In genomic region chrX:48475295-48475694, GRCh38 we compare ENCODE assay signal across 8 cellular contexts. TPM values are rescaled to one million over a fixed set of nuclear protein-coding genes. Genes with fewer than 3 reads are reported as not detected.
DNase-seq lines count a peak whose midpoint lies in the region; ATAC-seq and TF ChIP-seq lines count a peak whose summit lies in the region.

No MANE protein-coding gene starts in this region.

- H4K20me1 ChIP-seq in Loucy (ENCODE audit: insufficient read depth, low read length, poor library complexity, severe bottlenecking), result no peaks in the 10 kb centered on the region

- H3K27me3 ChIP-seq in CD4-positive, CD25-positive, alpha-beta regulatory T cell (ENCODE audit: control insufficient read depth, insufficient read depth, low read length), result no peaks in the 10 kb centered on the region
- no peaks in the 10 kb centered on the region for H3K27me3 ChIP-seq in Loucy (ENCODE audit: insufficient read depth, low read length, poor library complexity, severe bottlenecking)

- peak overlapping the region; percentile 84 for H3K4me3 ChIP-seq in CD4-positive, CD25-positive, alpha-beta regulatory T cell (ENCODE audit: low read depth, low read length)
- H3K4me3 ChIP-seq in Loucy (ENCODE audit: low read length, poor library complexity, severe bottlenecking) (peak overlapping the region; percentile 84), choroid plexus epithelial cell (ENCODE audit: low read depth, low read length) (peak overlapping the region; percentile 80)

- H3K27me3 Mint-ChIP-seq in CD4-positive, CD25-positive, alpha-beta regulatory T cell, result no peaks in the 10 kb centered on the region
- H3K27me3 Mint-ChIP-seq in natural killer cell treated with Interleukin-12 subunit alpha and Interleukin-12 subunit beta and Interleukin-15 and Interleukin-18, amount 100 ng/mL, for 72 hours, result peaks cover 0 to 3% of the 10 kb centered on the region in 2 donors

- H3K9me3 Mint-ChIP-seq in CD4-positive, CD25-positive, alpha-beta regulatory T cell, result no peaks in the 10 kb centered on the region
- H3K9me3 Mint-ChIP-seq in natural killer cell treated with Interleukin-12 subunit alpha and Interleukin-12 subunit beta and Interleukin-15 and Interleukin-18, amount 100 ng/mL, for 72 hours, result no peaks in the 10 kb centered on the region

- H3F3A ChIP-seq in Loucy (ENCODE audit: low read depth), result no peaks in the 10 kb centered on the region

- TF ChIP-seq CTCF in Loucy (conservative IDR thresholded peaks at IDR 0.05; ENCODE audit: low read length), result no peak
- TF ChIP-seq CTCF in choroid plexus epithelial cell (conservative IDR thresholded peaks at IDR 0.05; ENCODE audit: low read depth, low read length), result no peak

- H3K4me1 ChIP-seq in CD4-positive, CD25-positive, alpha-beta regulatory T cell (ENCODE audit: control insufficient read depth, insufficient read depth, low read length, poor library complexity, severe bottlenecking), result peaks cover 16% of the 10 kb centered on the region
- H3K4me1 ChIP-seq in Loucy (ENCODE audit: insufficient read depth, low read length, poor library complexity, severe bottlenecking), result peaks cover 11% of the 10 kb centered on the region

- peak overlapping the region; percentile 86 for H2AFZ ChIP-seq in Loucy (ENCODE audit: low read length)

- H3K4me2 ChIP-seq in Loucy (ENCODE audit: low read depth, low read length, poor library complexity, severe bottlenecking), result peak overlapping the region; percentile 72

- H3K36me3 Mint-ChIP-seq in CD4-positive, CD25-positive, alpha-beta regulatory T cell, result peaks cover 5% of the 10 kb centered on the region
- H3K36me3 Mint-ChIP-seq in natural killer cell treated with Interleukin-12 subunit alpha and Interleukin-12 subunit beta and Interleukin-15 and Interleukin-18, amount 100 ng/mL, for 72 hours, result peaks cover 10% of the 10 kb centered on the region

- H3K9me3 ChIP-seq in CD4-positive, CD25-positive, alpha-beta regulatory T cell (ENCODE audit: control insufficient read depth in 2 of 2, low read length in 2 of 2), result no peaks in the 10 kb centered on the region
- H3K9me3 ChIP-seq in Loucy (ENCODE audit: insufficient read depth, low read depth, low read length), result no peaks in the 10 kb centered on the region

- H3K27ac Mint-ChIP-seq in CD4-positive, CD25-positive, alpha-beta regulatory T cell, result peak overlapping the region; percentile 95 to 96 (median 95)
- H3K27ac Mint-ChIP-seq in natural killer cell treated with Interleukin-12 subunit alpha and Interleukin-12 subunit beta and Interleukin-15 and Interleukin-18, amount 100 ng/mL, for 72 hours, result peak overlapping the region; percentile 90 to 94

- H3K4me3 Mint-ChIP-seq in CD4-positive, CD25-positive, alpha-beta regulatory T cell, result peak overlapping the region; percentile 83 to 91 (median 90)
- peak overlapping the region; percentile 96 for H3K4me3 Mint-ChIP-seq in natural killer cell treated with Interleukin-12 subunit alpha and Interleukin-12 subunit beta and Interleukin-15 and Interleukin-18, amount 100 ng/mL, for 72 hours

- no peaks in the 10 kb centered on the region for H3K9me2 ChIP-seq in Loucy (replicated peaks; ENCODE audit: low read depth, low read length)

- H3K36me3 ChIP-seq in CD4-positive, CD25-positive, alpha-beta regulatory T cell (ENCODE audit: control insufficient read depth, insufficient read depth, low read length), result no peaks in the 10 kb centered on the region
- H3K36me3 ChIP-seq in Loucy (ENCODE audit: insufficient read depth, low read length), result no peaks in the 10 kb centered on the region

- peaks cover 5 to 31% (median 16%) of the 10 kb centered on the region in 4 donors for H3K4me1 Mint-ChIP-seq in CD4-positive, CD25-positive, alpha-beta regulatory T cell
- H3K4me1 Mint-ChIP-seq in natural killer cell treated with Interleukin-12 subunit alpha and Interleukin-12 subunit beta and Interleukin-15 and Interleukin-18, amount 100 ng/mL, for 72 hours (ENCODE audit: low read depth in 2 of 2), result peaks cover 27 to 28% of the 10 kb centered on the region in 2 donors

- peak overlapping the region; percentile 88 for H3K9ac ChIP-seq in Loucy (ENCODE audit: low read depth, low read length, poor library complexity, severe bottlenecking)

- peak in 1 of 3 donors; percentile 11 for DNase-seq in CD4-positive, CD25-positive, alpha-beta regulatory T cell
- DNase-seq in choroid plexus epithelial cell (ENCODE audit: low read depth), result no peak
- DNase-seq in natural killer cell treated with Interleukin-12 subunit alpha and Interleukin-12 subunit beta and Interleukin-15 and Interleukin-18, amount 100 ng/mL, for 72 hours (ENCODE audit: low spot score), result no peak
- DNase-seq in kidney glomerular epithelial cell (lab: John Stamatoyannopoulos, UW), result no peak
- DNase-seq in ecto neural progenitor cell (ENCODE audit: low spot score), result no peak
- no peak for DNase-seq in retina

- H3K27ac ChIP-seq in CD4-positive, CD25-positive, alpha-beta regulatory T cell (ENCODE audit: insufficient read depth, low read length, poor library complexity, severe bottlenecking), result peak overlapping the region; percentile 80

- ATAC-seq in CD4-positive, CD25-positive, alpha-beta regulatory T cell (ENCODE audit: low read depth in 2 of 2), result no peak
- ATAC-seq in natural killer cell treated with Interleukin-12 subunit alpha and Interleukin-12 subunit beta and Interleukin-15 and Interleukin-18, amount 100 ng/mL, for 72 hours, result no peak
- no peak for ATAC-seq in HG03432 (IDR thresholded peaks at IDR 0.05; ENCODE audit: unreplicated experiment)

- H3K79me2 ChIP-seq in Loucy (ENCODE audit: insufficient read depth, low read length), result peaks cover 39% of the 10 kb centered on the region

RNA-seq across cellular contexts. Expression of gene FTSJ1, which starts 0.7 kb away (rescaled TPM):
- total RNA-seq in CD4-positive, CD25-positive, alpha-beta regulatory T cell, result 64.5 TPM
- 10 to 100 TPM; 57.9 to 73.1 (median 64.4) TPM for polyA plus RNA-seq in CD4-positive, CD25-positive, alpha-beta regulatory T cell
- 100 to 1,000 TPM in 1 of 2 donors, 10 to 100 TPM in 1; 83.8 to 120 TPM for total RNA-seq in natural killer cell treated with Interleukin-12 subunit alpha and Interleukin-12 subunit beta and Interleukin-15 and Interleukin-18, amount 100 ng/mL, for 72 hours

RNA-seq across cellular contexts. Expression of gene SLC38A5, which starts 5.2 kb away (rescaled TPM):
- 23.3 TPM for total RNA-seq in CD4-positive, CD25-positive, alpha-beta regulatory T cell
- polyA plus RNA-seq in CD4-positive, CD25-positive, alpha-beta regulatory T cell, result 10 to 100 TPM; 12.9 to 23.7 (median 19.3) TPM
- 100 to 1,000 TPM in 1 of 2 donors, 10 to 100 TPM in 1; 70.7 to 156 TPM for total RNA-seq in natural killer cell treated with Interleukin-12 subunit alpha and Interleukin-12 subunit beta and Interleukin-15 and Interleukin-18, amount 100 ng/mL, for 72 hours

RNA-seq across cellular contexts. Expression of gene PORCN, which starts 33.5 kb away (rescaled TPM):
- 18.5 TPM for total RNA-seq in CD4-positive, CD25-positive, alpha-beta regulatory T cell
- 10 to 100 TPM in 1 of 4 donors, 1 to 10 TPM in 3; 8.1 to 11.9 (median 9.4) TPM for polyA plus RNA-seq in CD4-positive, CD25-positive, alpha-beta regulatory T cell
- 10 to 100 TPM; 25.9 to 31.0 TPM for total RNA-seq in natural killer cell treated with Interleukin-12 subunit alpha and Interleukin-12 subunit beta and Interleukin-15 and Interleukin-18, amount 100 ng/mL, for 72 hours

RNA-seq across cellular contexts. Expression of gene EBP, which starts 46.3 kb away (rescaled TPM):
- total RNA-seq in CD4-positive, CD25-positive, alpha-beta regulatory T cell, result 56.8 TPM
- polyA plus RNA-seq in CD4-positive, CD25-positive, alpha-beta regulatory T cell, result 100 to 1,000 TPM in 3 of 4 donors, 10 to 100 TPM in 1; 88.4 to 126 (median 109) TPM
- total RNA-seq in natural killer cell treated with Interleukin-12 subunit alpha and Interleukin-12 subunit beta and Interleukin-15 and Interleukin-18, amount 100 ng/mL, for 72 hours, result 100 to 1,000 TPM; 380 to 399 TPM
